Comparison of ENCODE assay signal across 18 cellular contexts in the genomic region with DNA sequence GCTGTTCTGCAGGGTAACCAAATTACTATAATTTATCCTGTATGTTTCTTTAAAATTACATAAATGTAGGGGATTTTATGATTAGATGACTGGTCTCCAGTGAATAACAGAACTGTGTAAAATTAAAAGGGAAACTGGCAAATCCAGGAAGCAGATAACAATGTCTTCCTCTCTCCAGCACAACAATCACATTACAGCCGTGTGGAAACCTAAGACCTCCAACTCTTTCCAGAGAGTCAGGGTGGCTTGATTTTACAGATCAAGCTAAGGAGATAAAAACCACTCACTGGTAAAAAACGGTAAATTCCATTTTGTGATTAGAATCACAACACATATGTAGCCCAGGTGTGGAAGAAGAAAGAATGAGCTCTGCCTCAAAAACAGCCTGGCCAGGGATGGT. TPM values are rescaled to one million over a fixed set of nuclear protein-coding genes. Genes with fewer than 3 reads are reported as not detected.
DNase-seq lines count a peak whose midpoint lies in the region; ATAC-seq and TF ChIP-seq lines count a peak whose summit lies in the region.
"Had no signal": no experiment of that assay in that cellular context is flagged by ENCODE, and none has a peak within 500 bp of the region (broad histone marks: within the 10 kb centered on the region; RNA-seq: fewer than 3 reads in every experiment).

No MANE protein-coding gene starts in this region.

- WGBS in GM23248 (ENCODE audit: low coverage in 1 of 2, low lambda C conversion rate in 2 of 2, missing lambda C conversion rate in 2 of 2), 2 experiments = 36 to 43% methylated on average over 2 of the region's 2 CpGs

- in situ Hi-C loops in GM23248 (cut with MboI) (no loop called here), gastrocnemius medialis (cut with MboI; ENCODE audit: low sequenced_read_pairs in 4 of 4) (no loop called here)

- H3K79me2 ChIP-seq in Loucy (ENCODE audit: insufficient read depth, low read length) (no peaks in the 10 kb centered on the region), GM23248 (ENCODE audit: insufficient read depth) (no peaks in the 10 kb centered on the region)

- H3K27ac Mint-ChIP-seq in endothelial cell (ENCODE audit: unreplicated experiment) (peak overlapping the region; percentile 54), nephron (peak overlapping the region; percentile 33 to 75 (median 66))
- no peak overlapping the region for H3K27ac Mint-ChIP-seq in CD8-positive, alpha-beta T cell
- H3K27ac Mint-ChIP-seq: CD4-positive, alpha-beta memory T cell; IgD-negative memory B cell had no signal

- H3F3A ChIP-seq in Loucy (ENCODE audit: low read depth) (no peaks in the 10 kb centered on the region), GM23248 (ENCODE audit: insufficient read depth) (no peaks in the 10 kb centered on the region)

- CTCF ChIA-PET in CD8-positive, alpha-beta T cell (lab: Charles Lee) = no interaction called here

- no peak for TF ChIP-seq POLR2A in gastrocnemius medialis (IDR thresholded peaks at IDR 0.05)

- H3K27ac ChIP-seq in GM23248 (no peak overlapping the region), gastrocnemius medialis (no peak overlapping the region)
- no peak overlapping the region for H3K27ac ChIP-seq in CD8-positive, alpha-beta T cell (ENCODE audit: low read depth, low read length)
- H3K27ac ChIP-seq: BLaER1 had no signal

- H3K4me1 Mint-ChIP-seq in endothelial cell (ENCODE audit: unreplicated experiment) (peaks cover 56% of the 10 kb centered on the region), nephron (peaks cover 49% of the 10 kb centered on the region)
- no peaks in the 10 kb centered on the region for H3K4me1 Mint-ChIP-seq in CD8-positive, alpha-beta T cell (ENCODE audit: low read depth)
- H3K4me1 Mint-ChIP-seq: IgD-negative memory B cell had no signal

- H4K20me1 ChIP-seq in Loucy (ENCODE audit: insufficient read depth, low read length, poor library complexity, severe bottlenecking) (no peaks in the 10 kb centered on the region), GM23248 (ENCODE audit: insufficient read depth) (no peaks in the 10 kb centered on the region)
- H4K20me1 ChIP-seq: BLaER1 had no signal

- DNase-seq in endothelial cell (ENCODE audit: low spot score) (no peak), GM23248 (no peak), gastrocnemius medialis (no peak)
- DNase-seq in stimulated activated CD4-positive, alpha-beta T cell treated with anti-CD3 and anti-CD28 coated beads, Interleukin-2, amount 100 ng/mL, for 24 hours = no peak
- DNase-seq in CD8-positive, alpha-beta T cell = no peak
- DNase-seq: 8988T; Calu3; CD4-positive, alpha-beta memory T cell; DMS79 treated with DMSO at 0.1 percent for 48 hours; GF-D8; HCEC 1CT had no signal

- H3K9ac ChIP-seq in Loucy (ENCODE audit: low read depth, low read length, poor library complexity, severe bottlenecking) = no peak overlapping the region
- no peak overlapping the region for H3K9ac ChIP-seq in GM23248
- H3K9ac ChIP-seq: BLaER1 had no signal

- H3K4me2 ChIP-seq in Loucy (ENCODE audit: low read depth, low read length, poor library complexity, severe bottlenecking) (no peak overlapping the region), GM23248 (ENCODE audit: unreplicated experiment) (no peak overlapping the region)

- H3K9me3 Mint-ChIP-seq in endothelial cell (ENCODE audit: unreplicated experiment) (no peaks in the 10 kb centered on the region), nephron (no peaks in the 10 kb centered on the region)
- no peaks in the 10 kb centered on the region for H3K9me3 Mint-ChIP-seq in CD8-positive, alpha-beta T cell
- H3K9me3 Mint-ChIP-seq: IgD-negative memory B cell had no signal

- H3K4me1 ChIP-seq in Loucy (ENCODE audit: insufficient read depth, low read length, poor library complexity, severe bottlenecking) (peaks cover 17% of the 10 kb centered on the region), GM23248 (ENCODE audit: insufficient read depth) (no peaks in the 10 kb centered on the region), gastrocnemius medialis (no peaks in the 10 kb centered on the region)
- no peaks in the 10 kb centered on the region for H3K4me1 ChIP-seq in CD8-positive, alpha-beta T cell (ENCODE audit: insufficient read depth, low read length)

- H3K27me3 Mint-ChIP-seq in endothelial cell (ENCODE audit: unreplicated experiment) = peaks cover 5% of the 10 kb centered on the region
- no peaks in the 10 kb centered on the region for H3K27me3 Mint-ChIP-seq in nephron (ENCODE audit: low read depth)
- H3K27me3 Mint-ChIP-seq in CD8-positive, alpha-beta T cell (ENCODE audit: low read depth) = peaks cover 16% of the 10 kb centered on the region

- H2AFZ ChIP-seq in Loucy (ENCODE audit: low read length) (0 out of 2 replicates have a peak overlapping the region, but pooled peaks have one; percentile 22), GM23248 (no peak overlapping the region)

- no peak for ATAC-seq in SK-N-SH treated with all-trans-retinoic acid at 6 μM for 48 hours
- no peak for ATAC-seq in CD8-positive, alpha-beta T cell
- ATAC-seq in gastrocnemius medialis = no peak
- ATAC-seq: HepG2 had no signal

- H3K9me3 ChIP-seq in Loucy (ENCODE audit: insufficient read depth, low read depth, low read length) = no peaks in the 10 kb centered on the region
- no peaks in the 10 kb centered on the region for H3K9me3 ChIP-seq in GM23248 (ENCODE audit: low read depth)
- H3K9me3 ChIP-seq in CD8-positive, alpha-beta T cell (ENCODE audit: low read length) = no peaks in the 10 kb centered on the region
- H3K9me3 ChIP-seq in gastrocnemius medialis = no peaks in the 10 kb centered on the region
- H3K9me3 ChIP-seq: BLaER1 had no signal

- intact Hi-C loops in CD8-positive, alpha-beta T cell (cut with DNase I, micrococcal nuclease) = loop anchor here in 1 of 2 experiments (10.0 kb wide), 1 partner anchor 831 kb away; no protein-coding TSS in a partner anchor
- intact Hi-C loops in gastrocnemius medialis (cut with DNase I; ENCODE audit: low total_unique reads) = no loop called here

- TF ChIP-seq CTCF in Loucy (conservative IDR thresholded peaks at IDR 0.05; ENCODE audit: low read length) (no peak), endothelial cell (IDR thresholded peaks at IDR 0.05; ENCODE audit: unreplicated experiment) (no peak), nephron (IDR thresholded peaks at IDR 0.05; ENCODE audit: unreplicated experiment in 3 of 3) (no peak), gastrocnemius medialis (IDR thresholded peaks at IDR 0.05 in 4 of 5, conservative IDR thresholded peaks at IDR 0.05 in 1 of 5) (no peak)
- TF ChIP-seq CTCF in CD8-positive, alpha-beta T cell (IDR thresholded peaks at IDR 0.05) = no peak

- POLR2A ChIA-PET in CD8-positive, alpha-beta T cell (lab: Charles Lee) = no interaction called here

- no peak overlapping the region for H3K4me3 ChIP-seq in Loucy (ENCODE audit: low read length, poor library complexity, severe bottlenecking)
- H3K4me3 ChIP-seq in GM23248 = no peak overlapping the region
- H3K4me3 ChIP-seq in CD8-positive, alpha-beta T cell (ENCODE audit: low read depth, low read length) = no peak overlapping the region
- H3K4me3 ChIP-seq in gastrocnemius medialis = no peak overlapping the region
- H3K4me3 ChIP-seq: BLaER1 had no signal

- no peak overlapping the region for H3K4me3 Mint-ChIP-seq in endothelial cell (ENCODE audit: unreplicated experiment)
- no peak overlapping the region for H3K4me3 Mint-ChIP-seq in nephron
- H3K4me3 Mint-ChIP-seq in CD8-positive, alpha-beta T cell = no peak overlapping the region
- H3K4me3 Mint-ChIP-seq: CD14-positive monocyte; CD4-positive, alpha-beta memory T cell; IgD-negative memory B cell had no signal

- H3K36me3 ChIP-seq in Loucy (ENCODE audit: insufficient read depth, low read length) (no peaks in the 10 kb centered on the region), GM23248 (ENCODE audit: low read depth) (no peaks in the 10 kb centered on the region), gastrocnemius medialis (no peaks in the 10 kb centered on the region)
- no peaks in the 10 kb centered on the region for H3K36me3 ChIP-seq in CD8-positive, alpha-beta T cell (ENCODE audit: insufficient read depth, low read length)
- H3K36me3 ChIP-seq: BLaER1 had no signal

- no peaks in the 10 kb centered on the region for H3K9me2 ChIP-seq in Loucy (replicated peaks; ENCODE audit: low read depth, low read length)
- H3K9me2 ChIP-seq in GM23248 (ENCODE audit: insufficient read depth) = no peaks in the 10 kb centered on the region

- H3K27me3 ChIP-seq in Loucy (ENCODE audit: insufficient read depth, low read length, poor library complexity, severe bottlenecking) = no peaks in the 10 kb centered on the region
- no peaks in the 10 kb centered on the region for H3K27me3 ChIP-seq in GM23248 (replicated peaks; ENCODE audit: insufficient read depth)
- no peaks in the 10 kb centered on the region for H3K27me3 ChIP-seq in CD8-positive, alpha-beta T cell (ENCODE audit: insufficient read depth, low read length)
- no peaks in the 10 kb centered on the region for H3K27me3 ChIP-seq in gastrocnemius medialis
- H3K27me3 ChIP-seq: BLaER1 had no signal

- H3K36me3 Mint-ChIP-seq in endothelial cell (ENCODE audit: low read depth, unreplicated experiment) = no peaks in the 10 kb centered on the region
- H3K36me3 Mint-ChIP-seq in nephron (ENCODE audit: low read depth) = peaks cover 32% of the 10 kb centered on the region
- no peaks in the 10 kb centered on the region for H3K36me3 Mint-ChIP-seq in CD8-positive, alpha-beta T cell
- H3K36me3 Mint-ChIP-seq: CD14-positive monocyte; CD4-positive, alpha-beta memory T cell had no signal

TF ChIP-seq in SK-N-SH treated with all-trans-retinoic acid at 6 μM for 48 hours, 23 proteins besides CTCF, POLR2A, EP300 and RAD21:
- TF ChIP-seq TCF4 (CRISPR knock-in tag; IDR thresholded peaks at IDR 0.05; ENCODE audit: borderline replicate concordance) = peak; percentile 81
- peak; percentile 27; the same call in 1 of the 2 replicates for TF ChIP-seq ZNF70 (CRISPR knock-in tag; IDR thresholded peaks at IDR 0.05)
- TF ChIP-seq, protein P1, sequence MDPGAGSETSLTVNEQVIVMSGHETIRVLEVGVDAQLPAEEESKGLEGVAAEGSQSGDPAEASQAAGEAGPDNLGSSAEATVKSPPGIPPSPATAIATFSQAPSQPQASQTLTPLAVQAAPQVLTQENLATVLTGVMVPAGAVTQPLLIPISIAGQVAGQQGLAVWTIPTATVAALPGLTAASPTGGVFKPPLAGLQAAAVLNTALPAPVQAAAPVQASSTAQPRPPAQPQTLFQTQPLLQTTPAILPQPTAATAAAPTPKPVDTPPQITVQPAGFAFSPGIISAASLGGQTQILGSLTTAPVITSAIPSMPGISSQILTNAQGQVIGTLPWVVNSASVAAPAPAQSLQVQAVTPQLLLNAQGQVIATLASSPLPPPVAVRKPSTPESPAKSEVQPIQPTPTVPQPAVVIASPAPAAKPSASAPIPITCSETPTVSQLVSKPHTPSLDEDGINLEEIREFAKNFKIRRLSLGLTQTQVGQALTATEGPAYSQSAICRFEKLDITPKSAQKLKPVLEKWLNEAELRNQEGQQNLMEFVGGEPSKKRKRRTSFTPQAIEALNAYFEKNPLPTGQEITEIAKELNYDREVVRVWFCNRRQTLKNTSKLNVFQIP (CRISPR knock-in tag; IDR thresholded peaks at IDR 0.05; ENCODE audit: borderline replicate concordance, low read depth) = no peak
TF ChIP-seq in SK-N-SH treated with all-trans-retinoic acid at 6 μM for 48 hours: peak in this region for 2.

RNA-seq across cellular contexts. Expression of gene IL17RD, which starts 29.2 kb away (rescaled TPM):
- total RNA-seq in endothelial cell (ENCODE audit: unreplicated experiment) (10.7 TPM), gastrocnemius medialis (1 to 10 TPM in 2 of 4 donors, under 1 TPM in 2; 0.52 to 1.4 (median 0.90) TPM)
- 0.76 and 1.2 TPM in 2 replicates for total RNA-seq in GM23248 (2014; rRNA removed; shearing (Covaris generic))
- 0.34 and 0.42 TPM in 2 replicates for polyA plus RNA-seq in GM23248 (2016; fragmentation: Nextera tagmentation; extraction: Ambion mirVana)
- total RNA-seq in CD8-positive, alpha-beta T cell = not detected
- total RNA-seq: CD4-positive, alpha-beta memory T cell had no signal
- polyA plus RNA-seq: CD14-positive monocyte; CD4-positive, alpha-beta memory T cell; IgD-negative memory B cell had no signal
